Comparison of ENCODE assay signal across 1 cellular context in the genomic region with DNA sequence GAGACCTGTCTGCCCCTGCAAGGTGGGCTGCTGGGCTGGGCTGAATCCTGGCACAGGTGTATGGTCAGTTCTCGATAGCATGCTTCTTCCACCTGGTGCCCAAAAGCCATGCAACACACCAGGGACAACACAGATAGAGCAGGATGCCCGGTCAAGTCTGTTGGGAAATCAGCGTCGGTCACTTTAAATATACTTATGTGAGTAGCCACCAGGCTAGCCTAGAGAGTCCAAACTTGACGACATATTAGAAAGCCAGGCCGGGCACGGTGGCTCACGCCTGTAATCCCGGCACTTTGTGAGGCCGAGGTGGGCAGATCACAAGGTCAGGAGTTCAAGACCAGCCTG.
TF ChIP-seq lines count a peak whose summit lies in the region.

No MANE protein-coding gene starts in this region.

TF ChIP-seq in HepG2, 621 proteins besides CTCF, POLR2A, EP300 and RAD21:
- TF ChIP-seq NCOR1 (IDR thresholded peaks at IDR 0.05; ENCODE audit: borderline replicate concordance, low read length): 0 out of 2 replicates have a peak, but pooled peaks have one; percentile 10
- TF ChIP-seq, protein P1, sequence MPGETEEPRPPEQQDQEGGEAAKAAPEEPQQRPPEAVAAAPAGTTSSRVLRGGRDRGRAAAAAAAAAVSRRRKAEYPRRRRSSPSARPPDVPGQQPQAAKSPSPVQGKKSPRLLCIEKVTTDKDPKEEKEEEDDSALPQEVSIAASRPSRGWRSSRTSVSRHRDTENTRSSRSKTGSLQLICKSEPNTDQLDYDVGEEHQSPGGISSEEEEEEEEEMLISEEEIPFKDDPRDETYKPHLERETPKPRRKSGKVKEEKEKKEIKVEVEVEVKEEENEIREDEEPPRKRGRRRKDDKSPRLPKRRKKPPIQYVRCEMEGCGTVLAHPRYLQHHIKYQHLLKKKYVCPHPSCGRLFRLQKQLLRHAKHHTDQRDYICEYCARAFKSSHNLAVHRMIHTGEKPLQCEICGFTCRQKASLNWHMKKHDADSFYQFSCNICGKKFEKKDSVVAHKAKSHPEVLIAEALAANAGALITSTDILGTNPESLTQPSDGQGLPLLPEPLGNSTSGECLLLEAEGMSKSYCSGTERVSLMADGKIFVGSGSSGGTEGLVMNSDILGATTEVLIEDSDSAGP (CRISPR knock-in tag; IDR thresholded peaks at IDR 0.05; ENCODE audit: borderline replicate concordance): peak; percentile 70; the same call in 1 of the 2 replicates
- TF ChIP-seq, protein P2, sequence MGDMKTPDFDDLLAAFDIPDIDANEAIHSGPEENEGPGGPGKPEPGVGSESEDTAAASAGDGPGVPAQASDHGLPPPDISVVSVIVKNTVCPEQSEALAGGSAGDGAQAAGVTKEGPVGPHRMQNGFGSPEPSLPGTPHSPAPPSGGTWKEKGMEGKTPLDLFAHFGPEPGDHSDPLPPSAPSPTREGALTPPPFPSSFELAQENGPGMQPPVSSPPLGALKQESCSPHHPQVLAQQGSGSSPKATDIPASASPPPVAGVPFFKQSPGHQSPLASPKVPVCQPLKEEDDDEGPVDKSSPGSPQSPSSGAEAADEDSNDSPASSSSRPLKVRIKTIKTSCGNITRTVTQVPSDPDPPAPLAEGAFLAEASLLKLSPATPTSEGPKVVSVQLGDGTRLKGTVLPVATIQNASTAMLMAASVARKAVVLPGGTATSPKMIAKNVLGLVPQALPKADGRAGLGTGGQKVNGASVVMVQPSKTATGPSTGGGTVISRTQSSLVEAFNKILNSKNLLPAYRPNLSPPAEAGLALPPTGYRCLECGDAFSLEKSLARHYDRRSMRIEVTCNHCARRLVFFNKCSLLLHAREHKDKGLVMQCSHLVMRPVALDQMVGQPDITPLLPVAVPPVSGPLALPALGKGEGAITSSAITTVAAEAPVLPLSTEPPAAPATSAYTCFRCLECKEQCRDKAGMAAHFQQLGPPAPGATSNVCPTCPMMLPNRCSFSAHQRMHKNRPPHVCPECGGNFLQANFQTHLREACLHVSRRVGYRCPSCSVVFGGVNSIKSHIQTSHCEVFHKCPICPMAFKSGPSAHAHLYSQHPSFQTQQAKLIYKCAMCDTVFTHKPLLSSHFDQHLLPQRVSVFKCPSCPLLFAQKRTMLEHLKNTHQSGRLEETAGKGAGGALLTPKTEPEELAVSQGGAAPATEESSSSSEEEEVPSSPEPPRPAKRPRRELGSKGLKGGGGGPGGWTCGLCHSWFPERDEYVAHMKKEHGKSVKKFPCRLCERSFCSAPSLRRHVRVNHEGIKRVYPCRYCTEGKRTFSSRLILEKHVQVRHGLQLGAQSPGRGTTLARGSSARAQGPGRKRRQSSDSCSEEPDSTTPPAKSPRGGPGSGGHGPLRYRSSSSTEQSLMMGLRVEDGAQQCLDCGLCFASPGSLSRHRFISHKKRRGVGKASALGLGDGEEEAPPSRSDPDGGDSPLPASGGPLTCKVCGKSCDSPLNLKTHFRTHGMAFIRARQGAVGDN (CRISPR knock-in tag; IDR thresholded peaks at IDR 0.05): peak; percentile 8; the same call in 1 of the 2 replicates
- no peak for TF ChIP-seq SSRP1 (CRISPR knock-in tag; IDR thresholded peaks at IDR 0.05)
- TF ChIP-seq ZKSCAN5 (CRISPR knock-in tag; IDR thresholded peaks at IDR 0.05): no peak
- TF ChIP-seq PITX1 (CRISPR knock-in tag; IDR thresholded peaks at IDR 0.05): no peak
